In the genomic region with DNA sequence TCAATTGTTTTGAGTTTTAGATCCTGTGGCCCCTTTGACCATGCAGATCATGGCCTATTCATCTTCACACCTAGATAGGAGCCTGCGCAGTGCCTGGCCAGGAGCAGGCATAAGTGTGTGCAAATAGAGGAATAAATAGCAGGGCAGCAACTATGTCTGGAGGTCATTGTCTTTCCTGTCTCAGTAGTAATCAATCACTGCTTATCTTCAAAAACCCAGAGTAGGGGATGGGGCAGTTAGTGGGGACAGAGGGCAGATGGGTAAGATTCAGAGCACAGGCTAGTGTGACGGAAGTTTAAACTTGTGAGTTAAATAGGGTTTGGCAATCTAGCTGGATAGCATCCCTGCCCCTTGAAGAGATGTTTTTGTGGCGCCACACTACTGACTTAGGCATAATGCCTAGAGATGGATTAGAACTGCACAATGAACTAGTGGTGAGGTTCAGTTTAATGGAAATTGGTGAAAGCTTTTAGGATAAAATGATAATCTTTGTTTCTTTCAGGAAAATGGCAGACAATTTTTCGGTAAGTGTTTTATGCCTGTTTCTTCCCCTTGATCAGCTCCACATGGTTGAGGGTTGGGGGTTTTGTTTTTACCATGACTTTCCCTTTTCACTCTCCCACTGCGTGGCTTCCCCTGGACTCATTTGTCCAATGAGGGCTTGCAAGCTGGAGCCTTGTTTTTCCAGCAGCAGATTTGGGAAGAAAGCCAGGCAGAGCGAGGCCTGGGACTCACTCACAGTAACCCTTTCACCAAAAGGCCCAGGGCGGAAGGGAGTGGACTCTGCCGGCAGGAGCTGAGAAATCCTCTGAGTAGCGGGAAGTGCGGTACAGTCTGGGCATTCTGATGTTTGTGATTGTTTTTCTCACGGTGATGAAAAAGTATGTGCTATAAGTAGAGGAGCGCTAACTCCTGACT, we compare ENCODE assay signal across 10 cellular contexts. TPM values are rescaled to one million over a fixed set of nuclear protein-coding genes. Genes with fewer than 3 reads are reported as not detected.
DNase-seq lines count a peak whose midpoint lies in the region; ATAC-seq and TF ChIP-seq lines count a peak whose summit lies in the region.
"Had no signal": no experiment of that assay in that cellular context is flagged by ENCODE, and none has a peak within 500 bp of the region (broad histone marks: within the 10 kb centered on the region; RNA-seq: fewer than 3 reads in every experiment).

No MANE protein-coding gene starts in this region.

- ATAC-seq in right cardiac atrium (peak; percentile 92 to 96), GM19455 (IDR thresholded peaks at IDR 0.05; ENCODE audit: unreplicated experiment) (no peak)
- no peak for ATAC-seq in stimulated activated naive CD8-positive, alpha-beta T cell treated with anti-CD3 and anti-CD28 coated beads, Interleukin-15, Interleukin-2, amounts not matched to agents 100 U/mL and 50 U/mL, for 24 hours

- H3K27ac ChIP-seq in breast epithelium (peak overlapping the region; percentile 77 to 90), right cardiac atrium (ENCODE audit: low read length) (peak overlapping the region; percentile 96), rectal smooth muscle tissue (ENCODE audit: low read depth, low read length) (peak overlapping the region; percentile 71), SJCRH30 (no peak overlapping the region)

- H3K27me3 ChIP-seq in breast epithelium = no peaks in the 10 kb centered on the region
- H3K27me3 ChIP-seq in right cardiac atrium (ENCODE audit: control insufficient read depth, insufficient read depth) = no peaks in the 10 kb centered on the region
- no peaks in the 10 kb centered on the region for H3K27me3 ChIP-seq in rectal smooth muscle tissue (ENCODE audit: control insufficient read depth, insufficient read depth, low read length)
- no peaks in the 10 kb centered on the region for H3K27me3 ChIP-seq in SJCRH30

- no peak for TF ChIP-seq CTCF in breast epithelium (IDR thresholded peaks at IDR 0.05)

- peak overlapping the region in 2 of 3 donors; percentile 24 to 55 for H3K4me3 ChIP-seq in breast epithelium
- H3K4me3 ChIP-seq in right cardiac atrium (ENCODE audit: low read length) = peak overlapping the region; percentile 18
- peak overlapping the region; percentile 31 for H3K4me3 ChIP-seq in rectal smooth muscle tissue (ENCODE audit: low read length)
- no peak overlapping the region for H3K4me3 ChIP-seq in SJCRH30

- 28% methylated on average over 12 of the region's 12 CpGs for WGBS in right cardiac atrium

- DNase-seq in C1 segment of cervical spinal cord (lab: John Stamatoyannopoulos, UW) (peak in 11 of 14 donors; percentile 17 to 72 (median 54)), breast epithelium (ENCODE audit: low spot score in 2 of 2) (peak; percentile 56 to 73), right cardiac atrium (peak; percentile 87 to 93 (median 90)), SJCRH30 (no peak), NCI-H526 treated with DMSO at 0.1 percent for 48 hours (lab: John Stamatoyannopoulos, UW) (no peak)
- DNase-seq in stimulated activated naive CD8-positive, alpha-beta T cell treated with anti-CD3 and anti-CD28 coated beads, Interleukin-15, Interleukin-2, amounts not matched to agents 100 U/mL and 50 U/mL, for 24 hours = no peak
- DNase-seq: activated CD4-positive, alpha-beta T cell treated with anti-CD3 and anti-CD28 coated beads for 4 hours; NCI-H524 treated with DMSO at 0.1 percent for 48 hours had no signal

- peaks cover 11 to 22% of the 10 kb centered on the region in 2 donors for H3K4me1 ChIP-seq in breast epithelium
- H3K4me1 ChIP-seq in right cardiac atrium (ENCODE audit: control insufficient read depth, insufficient read depth, low read length) = peaks cover 15% of the 10 kb centered on the region
- peaks cover 17% of the 10 kb centered on the region for H3K4me1 ChIP-seq in rectal smooth muscle tissue (ENCODE audit: control insufficient read depth, insufficient read depth, low read length)
- H3K4me1 ChIP-seq in SJCRH30 = no peaks in the 10 kb centered on the region

- no peak for TF ChIP-seq POLR2A in breast epithelium (IDR thresholded peaks at IDR 0.05)

- intact Hi-C loops in breast epithelium (cut with DNase I; ENCODE audit: low total_unique reads) (no loop called here), right cardiac atrium (cut with DNase I) (no loop called here)

- H3K36me3 ChIP-seq in breast epithelium = peaks cover 20% of the 10 kb centered on the region
- H3K36me3 ChIP-seq in rectal smooth muscle tissue (ENCODE audit: control insufficient read depth, insufficient read depth, low read length) = peaks cover 25% of the 10 kb centered on the region
- no peaks in the 10 kb centered on the region; the same call in 1 of the 2 replicates for H3K36me3 ChIP-seq in SJCRH30

- no peaks in the 10 kb centered on the region for H3K9me3 ChIP-seq in breast epithelium
- no peaks in the 10 kb centered on the region for H3K9me3 ChIP-seq in right cardiac atrium (ENCODE audit: control insufficient read depth, low read length)
- H3K9me3 ChIP-seq in SJCRH30 (replicated peaks) = no peaks in the 10 kb centered on the region

- no peak overlapping the region for H3K9ac ChIP-seq in rectal smooth muscle tissue (ENCODE audit: low read length)

RNA-seq across cellular contexts. Expression of a gene that starts 8.1 kb away (rescaled TPM):
- total RNA-seq in breast epithelium (100 to 1,000 TPM; 293 to 580 (median 571) TPM), right cardiac atrium (100 to 1,000 TPM; 139 to 186 (median 164) TPM)
- polyA plus RNA-seq in right cardiac atrium = 271 TPM
- total RNA-seq in SJCRH30 (2014; rRNA removed; shearing (Covaris generic)) = 1.9 and 2.0 TPM in 2 replicates

RNA-seq across cellular contexts. Expression of a gene that starts 54.3 kb away (rescaled TPM):
- total RNA-seq in breast epithelium = 1 to 10 TPM in 1 of 3 donors, under 1 TPM in 2; under 0.01 to 1.8 (median 0.15) TPM
- under 1 TPM in 3 of 4 donors, not detected in 1; 0.23 to 0.89 (median 0.38) TPM for total RNA-seq in right cardiac atrium
- 0.02 TPM for polyA plus RNA-seq in right cardiac atrium
- total RNA-seq in SJCRH30 (2014; rRNA removed; shearing (Covaris generic)) = 81.7 and 92.0 TPM in 2 replicates

Comparison
In these comparisons a context has a peak if more than half of its experiments do, and no peak if none do; other contexts are left out.
1. DNase-seq: peak in C1 segment of cervical spinal cord (11 of 14), breast epithelium (2 of 2) and right cardiac atrium (3 of 3); none in SJCRH30 (0 of 2), stimulated activated naive CD8-positive, alpha-beta T cell treated with anti-CD3 and anti-CD28 coated beads, Interleukin-15, Interleukin-2, amounts not matched to agents 100 U/mL and 50 U/mL, for 24 hours (single experiment) and NCI-H526 treated with DMSO at 0.1 percent for 48 hours (single experiment).
2. ATAC-seq: peak in right cardiac atrium (2 of 2); none in GM19455 (single experiment) and stimulated activated naive CD8-positive, alpha-beta T cell treated with anti-CD3 and anti-CD28 coated beads, Interleukin-15, Interleukin-2, amounts not matched to agents 100 U/mL and 50 U/mL, for 24 hours (single experiment).
3. RNA of a gene that starts 8.1 kb away (total RNA-seq): 293 to 580 TPM in breast epithelium and 139 to 186 TPM in right cardiac atrium; 1.9 to 2.0 TPM in SJCRH30; every median in the first group is over 10 times any median in the second.
4. RNA of a gene that starts 54.3 kb away (total RNA-seq): 81.7 to 92.0 TPM in SJCRH30; 0.23 to 0.89 TPM in right cardiac atrium and under 0.01 to 1.8 TPM in breast epithelium; every median in the first group is over 10 times any median in the second.